18 cellular contexts compared by ENCODE assay signal in the genomic region with DNA sequence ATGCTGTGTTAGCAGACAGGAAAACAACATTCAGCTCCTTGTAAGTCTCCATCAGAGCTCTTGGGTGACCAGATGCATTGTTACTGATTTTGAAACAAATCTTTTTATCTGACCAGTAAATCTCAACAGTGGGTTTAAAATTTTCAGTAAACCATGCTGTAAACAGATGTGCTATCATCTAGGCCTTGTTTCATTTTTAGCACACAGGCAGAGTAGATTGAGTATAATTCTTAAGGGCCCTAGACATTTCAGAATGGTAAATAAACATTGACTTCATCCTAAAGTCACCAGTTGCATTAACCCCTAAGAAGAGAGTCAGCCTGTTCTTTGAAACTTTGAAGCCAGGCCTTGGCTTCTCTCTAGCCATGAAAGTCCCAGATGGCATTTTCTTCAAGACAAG.
"Had no signal": no experiment of that assay in that cellular context is flagged by ENCODE, and none has a peak within 500 bp of the region (broad histone marks: within the 10 kb centered on the region; RNA-seq: fewer than 3 reads in every experiment).

No MANE protein-coding gene starts in this region.

- H3K4me1 ChIP-seq: colonic mucosa, esophagus squamous epithelium, heart left ventricle, left ventricle myocardium inferior, pancreas had no signal

- DNase-seq: colonic mucosa; dermis blood vessel endothelial cell; esophagus squamous epithelium; heart left ventricle; hippocampal formation; kidney glomerular epithelial cell; left ventricle myocardium inferior; lower lobe of right lung; midbrain; nucleus accumbens; pancreas; right cardiac atrium; small intestine; stimulated activated CD4-positive, alpha-beta T cell treated with anti-CD3 and anti-CD28 coated beads, Interleukin-2, amount 100 ng/mL, for 48 hours; stimulated activated naive CD4-positive, alpha-beta T cell treated with Interleukin-2 at 50 U/mL for 16 hours; trophoblast cell had no signal

- H3K36me3 ChIP-seq: colonic mucosa, esophagus squamous epithelium, heart left ventricle, left ventricle myocardium inferior, lower lobe of right lung, neural progenitor cell, pancreas had no signal

- H3K9ac ChIP-seq: neural progenitor cell had no signal

- ATAC-seq: heart left ventricle; lower lobe of right lung; natural killer cell treated with Interleukin-12 subunit alpha and Interleukin-12 subunit beta and Interleukin-15 and Interleukin-18, amount 100 ng/mL, for 72 hours; pancreas; right cardiac atrium had no signal

- H3K9me3 ChIP-seq: colonic mucosa, esophagus squamous epithelium, lower lobe of right lung, pancreas had no signal

- H2AFZ ChIP-seq: neural progenitor cell had no signal

- H3K4me2 ChIP-seq: neural progenitor cell had no signal

- H3K4me3 ChIP-seq: colonic mucosa, esophagus squamous epithelium, heart left ventricle, left ventricle myocardium inferior, lower lobe of right lung, neural progenitor cell, pancreas had no signal

- H3K27me3 ChIP-seq: colonic mucosa, esophagus squamous epithelium, heart left ventricle, neural progenitor cell had no signal

- H3K27ac ChIP-seq: colonic mucosa, esophagus squamous epithelium, heart left ventricle, left ventricle myocardium inferior, lower lobe of right lung, neural progenitor cell, pancreas had no signal
